In the genomic region with DNA sequence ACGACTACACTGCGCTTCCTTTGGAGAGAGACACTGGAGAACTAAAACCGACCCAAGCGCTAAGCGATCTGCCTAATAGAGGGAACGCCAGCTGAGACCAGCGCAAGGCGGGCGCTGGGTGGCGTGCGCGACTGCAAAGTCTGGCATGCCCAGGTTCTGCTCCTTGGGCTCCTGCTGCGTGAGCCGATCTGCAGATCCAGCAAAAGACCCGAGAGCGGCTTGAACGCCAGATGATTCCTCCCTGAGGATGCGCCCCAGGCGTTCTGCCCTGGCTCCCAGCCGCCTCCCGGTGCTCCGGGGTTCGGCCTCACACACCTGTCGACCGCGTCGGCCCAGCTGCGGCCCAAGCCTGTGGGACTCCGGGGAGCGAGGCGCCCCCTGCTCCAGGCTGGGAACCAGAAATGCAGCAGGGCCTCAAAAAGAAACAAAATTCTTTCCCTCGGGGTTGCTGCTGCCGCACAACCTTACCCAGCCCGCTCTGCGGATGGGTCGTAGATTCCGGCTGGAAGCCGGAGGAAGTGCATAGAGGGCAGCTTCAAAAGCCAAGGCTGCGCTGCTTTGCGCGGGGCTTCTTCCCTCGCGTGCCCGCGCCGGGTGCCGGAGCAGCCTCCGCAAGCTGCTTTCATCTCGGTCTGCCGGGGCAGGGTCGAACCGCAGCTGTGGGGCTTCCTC, we compare ENCODE assay signal across 8 cellular contexts. TPM values are rescaled to one million over a fixed set of nuclear protein-coding genes. Genes with fewer than 3 reads are reported as not detected.
DNase-seq lines count a peak whose midpoint lies in the region; ATAC-seq lines count a peak whose summit lies in the region.

No MANE protein-coding gene starts in this region.

- H3K4me1 Mint-ChIP-seq in CD4-positive, CD25-positive, alpha-beta regulatory T cell, result peaks cover 8 to 35% (median 16%) of the 10 kb centered on the region in 4 donors

- H3K36me3 ChIP-seq in CD4-positive, CD25-positive, alpha-beta regulatory T cell (ENCODE audit: control insufficient read depth, insufficient read depth, low read length), result no peaks in the 10 kb centered on the region
- H3K36me3 ChIP-seq in muscle layer of duodenum (ENCODE audit: control insufficient read depth in 1 of 2, insufficient read depth in 2 of 2, low read length in 2 of 2), result no peaks in the 10 kb centered on the region

- peak; percentile 69 to 74 for ATAC-seq in CD4-positive, CD25-positive, alpha-beta regulatory T cell (ENCODE audit: low read depth in 2 of 2)
- ATAC-seq in GM19351 (IDR thresholded peaks at IDR 0.05; ENCODE audit: unreplicated experiment), result peak; percentile 90
- peak; percentile 92 for ATAC-seq in HG03439 (IDR thresholded peaks at IDR 0.05; ENCODE audit: unreplicated experiment)
- ATAC-seq in stimulated activated naive CD8-positive, alpha-beta T cell treated with anti-CD3 and anti-CD28 coated beads, Interleukin-15, Interleukin-2, amounts not matched to agents 100 U/mL and 50 U/mL, for 24 hours, result peak; percentile 93

- H3K4me3 ChIP-seq in CD4-positive, CD25-positive, alpha-beta regulatory T cell (ENCODE audit: low read depth, low read length), result peak overlapping the region; percentile 26
- H3K4me3 ChIP-seq in muscle layer of duodenum (ENCODE audit: low read depth in 1 of 2, low read length in 2 of 2), result peak overlapping the region; percentile 60 to 77

- DNase-seq in CD4-positive, CD25-positive, alpha-beta regulatory T cell, result peak in 2 of 3 donors; percentile 46 to 77
- peak; percentile 96 for DNase-seq in NCI-H748 (lab: John Stamatoyannopoulos, UW; ENCODE audit: unreplicated experiment)
- peak; percentile 72 for DNase-seq in activated CD8-positive, alpha-beta memory T cell treated with anti-CD3 and anti-CD28 coated beads, Interleukin-2, amount 50 U/mL, for 4 hours
- DNase-seq in epithelial cell of prostate (ENCODE audit: low read depth, low spot score), result peak; percentile 10
- peak; percentile 69 for DNase-seq in stimulated activated naive CD8-positive, alpha-beta T cell treated with anti-CD3 and anti-CD28 coated beads, Interleukin-15, Interleukin-2, amounts not matched to agents 100 U/mL and 50 U/mL, for 24 hours

- H3K27me3 Mint-ChIP-seq in CD4-positive, CD25-positive, alpha-beta regulatory T cell, result peaks cover 83% of the 10 kb centered on the region

- peaks cover 0 to 7% (median 0%) of the 10 kb centered on the region in 7 donors for H3K9me3 Mint-ChIP-seq in CD4-positive, CD25-positive, alpha-beta regulatory T cell

- peak overlapping the region; percentile 80 to 87 (median 84) for H3K4me3 Mint-ChIP-seq in CD4-positive, CD25-positive, alpha-beta regulatory T cell

- no peaks in the 10 kb centered on the region for H3K36me3 Mint-ChIP-seq in CD4-positive, CD25-positive, alpha-beta regulatory T cell

- peaks cover 54% of the 10 kb centered on the region for H3K27me3 ChIP-seq in CD4-positive, CD25-positive, alpha-beta regulatory T cell (ENCODE audit: control insufficient read depth, insufficient read depth, low read length)
- H3K27me3 ChIP-seq in muscle layer of duodenum (ENCODE audit: low read depth, low read length), result peaks cover 49% of the 10 kb centered on the region

- peaks cover 24% of the 10 kb centered on the region for H3K4me1 ChIP-seq in CD4-positive, CD25-positive, alpha-beta regulatory T cell (ENCODE audit: control insufficient read depth, insufficient read depth, low read length, poor library complexity, severe bottlenecking)
- H3K4me1 ChIP-seq in muscle layer of duodenum (ENCODE audit: control insufficient read depth in 1 of 2, insufficient read depth in 2 of 2, low read length in 2 of 2), result peaks cover 0 to 22% of the 10 kb centered on the region in 2 donors

- no peaks in the 10 kb centered on the region for H3K9me3 ChIP-seq in CD4-positive, CD25-positive, alpha-beta regulatory T cell (ENCODE audit: control insufficient read depth in 2 of 2, low read length in 2 of 2)
- no peaks in the 10 kb centered on the region for H3K9me3 ChIP-seq in muscle layer of duodenum (ENCODE audit: control insufficient read depth in 1 of 2, low read length in 2 of 2)

- H3K27ac ChIP-seq in CD4-positive, CD25-positive, alpha-beta regulatory T cell (ENCODE audit: insufficient read depth, low read length, poor library complexity, severe bottlenecking), result no peak overlapping the region
- H3K27ac ChIP-seq in epithelial cell of prostate (no peak overlapping the region), muscle layer of duodenum (ENCODE audit: low read length) (no peak overlapping the region)

- peak overlapping the region in 1 of 3 donors; percentile 57 for H3K27ac Mint-ChIP-seq in CD4-positive, CD25-positive, alpha-beta regulatory T cell

RNA-seq across cellular contexts. Expression of a gene that starts 17.9 kb away (rescaled TPM):
- total RNA-seq in CD4-positive, CD25-positive, alpha-beta regulatory T cell, result not detected
- polyA plus RNA-seq in CD4-positive, CD25-positive, alpha-beta regulatory T cell, result not detected

RNA-seq across cellular contexts. Expression of a gene that starts 20.3 kb away (rescaled TPM):
- 32.3 TPM for total RNA-seq in CD4-positive, CD25-positive, alpha-beta regulatory T cell
- polyA plus RNA-seq in CD4-positive, CD25-positive, alpha-beta regulatory T cell, result 10 to 100 TPM; 37.8 to 48.6 (median 47.3) TPM

Comparison
In these comparisons a context has a peak if more than half of its experiments do, and no peak if none do; other contexts are left out.
1. DNase-seq: peak in every context shown above with its lines; median percentile 96 in NCI-H748; 72 in activated CD8-positive, alpha-beta memory T cell treated with anti-CD3 and anti-CD28 coated beads, Interleukin-2, amount 50 U/mL, for 4 hours; 69 in stimulated activated naive CD8-positive, alpha-beta T cell treated with anti-CD3 and anti-CD28 coated beads, Interleukin-15, Interleukin-2, amounts not matched to agents 100 U/mL and 50 U/mL, for 24 hours; 62 in CD4-positive, CD25-positive, alpha-beta regulatory T cell; 10 in epithelial cell of prostate.